In the genomic region with DNA sequence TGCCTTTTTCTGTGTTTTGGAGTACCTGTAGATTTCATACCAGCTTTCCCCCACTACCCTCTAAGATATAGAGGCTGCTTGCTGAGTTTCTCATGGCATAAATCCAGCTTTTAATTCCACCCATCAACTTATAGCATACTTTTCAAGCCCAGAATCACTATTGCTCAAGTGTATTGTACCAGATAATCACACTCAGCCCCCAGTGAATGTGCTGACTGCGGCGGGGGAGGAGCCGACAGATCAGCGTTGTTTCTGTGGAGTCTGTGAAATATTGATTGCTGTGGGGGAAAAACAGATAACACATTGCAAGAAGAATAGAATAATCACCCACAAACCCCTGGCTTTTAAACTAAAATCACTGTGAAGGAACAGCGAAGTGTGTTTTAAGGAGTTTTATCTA, we compare ENCODE assay signal across 15 cellular contexts.
"Had no signal": no experiment of that assay in that cellular context is flagged by ENCODE, and none has a peak within 500 bp of the region (broad histone marks: within the 10 kb centered on the region; RNA-seq: fewer than 3 reads in every experiment).

No MANE protein-coding gene starts in this region.

- H3K36me3 ChIP-seq: esophagus squamous epithelium, upper lobe of right lung had no signal

- H3K4me1 Mint-ChIP-seq: memory B cell, T-helper 17 cell had no signal

- H3K9me3 ChIP-seq: upper lobe of right lung had no signal

- H3K27me3 Mint-ChIP-seq: memory B cell, T-helper 17 cell had no signal

- H3K4me3 Mint-ChIP-seq: memory B cell, T-helper 17 cell had no signal

- H3K27ac Mint-ChIP-seq: memory B cell, T-helper 17 cell had no signal

- H3K27ac ChIP-seq: esophagus squamous epithelium, upper lobe of right lung had no signal

- H3K4me3 ChIP-seq: esophagus squamous epithelium, upper lobe of right lung had no signal

- H3K27me3 ChIP-seq: esophagus squamous epithelium, upper lobe of right lung had no signal

- H3K4me1 ChIP-seq: esophagus squamous epithelium, upper lobe of right lung had no signal

- H3K36me3 Mint-ChIP-seq: memory B cell had no signal

- ATAC-seq: left lobe of liver, SK-N-SH treated with all-trans-retinoic acid at 6 μM for 48 hours, T-helper 17 cell, upper lobe of right lung had no signal

- DNase-seq: activated CD4-positive, alpha-beta T cell treated with anti-CD3 and anti-CD28 coated beads, Interleukin-2, amount 50 U/mL, for 1 hour; activated CD4-positive, CD25-positive, alpha-beta regulatory T cell; activated naive CD4-positive, alpha-beta T cell treated with anti-CD3 and anti-CD28 coated beads, Interleukin-2, amount 50 U/mL, for 16 hours; activated T-cell treated with anti-CD3 and anti-CD28 coated beads for 4 hours; esophagus squamous epithelium; foreskin fibroblast; glutamatergic neuron; occipital lobe; stimulated activated CD4-positive, alpha-beta T cell treated with anti-CD3 and anti-CD28 coated beads, Interleukin-2, amount 100 ng/mL, for 48 hours; stimulated activated naive CD4-positive, alpha-beta T cell treated with Interleukin-2 at 50 U/mL for 16 hours; T-helper 17 cell; upper lobe of right lung had no signal
